Comparison of ENCODE assay signal across 15 cellular contexts in the genomic region with DNA sequence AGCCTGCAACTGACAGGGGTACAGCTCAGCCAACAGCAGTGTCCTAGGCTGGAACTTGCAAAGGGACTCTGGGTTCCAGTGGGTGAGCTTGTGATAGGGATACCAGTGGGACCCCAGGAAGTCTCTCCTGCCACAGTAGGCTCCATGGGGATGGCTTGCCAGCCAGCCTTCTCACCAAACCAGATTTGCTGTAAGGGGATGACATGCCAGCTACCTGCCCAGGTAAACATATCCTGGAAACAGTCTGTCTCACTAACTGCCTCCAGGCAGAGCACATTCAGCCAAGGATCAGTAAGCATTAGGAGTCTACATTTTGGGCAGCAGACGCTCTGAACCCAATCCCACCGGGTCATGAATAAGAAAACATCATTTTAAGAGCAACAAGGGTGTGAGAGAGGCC. TPM values are rescaled to one million over a fixed set of nuclear protein-coding genes. Genes with fewer than 3 reads are reported as not detected.
DNase-seq lines count a peak whose midpoint lies in the region; ATAC-seq and TF ChIP-seq lines count a peak whose summit lies in the region.
"Had no signal": no experiment of that assay in that cellular context is flagged by ENCODE, and none has a peak within 500 bp of the region (broad histone marks: within the 10 kb centered on the region; RNA-seq: fewer than 3 reads in every experiment).

No MANE protein-coding gene starts in this region.

- H3K4me1 ChIP-seq in left lung = peaks cover 27 to 46% of the 10 kb centered on the region in 2 donors
- H3K4me1 ChIP-seq in suprapubic skin = peaks cover 48% of the 10 kb centered on the region

- no peaks in the 10 kb centered on the region for H3K27me3 ChIP-seq in left lung
- no peaks in the 10 kb centered on the region for H3K27me3 ChIP-seq in suprapubic skin
- H3K27me3 ChIP-seq: right lobe of liver had no signal

- intact Hi-C loops in left lung (cut with DNase I) = no loop called here

- H3K9me3 ChIP-seq in left lung = no peaks in the 10 kb centered on the region
- no peaks in the 10 kb centered on the region for H3K9me3 ChIP-seq in suprapubic skin
- H3K9me3 ChIP-seq: right lobe of liver had no signal

- H3K27ac ChIP-seq in left lung (peak overlapping the region in 1 of 2 donors; percentile 35), suprapubic skin (peak overlapping the region; percentile 76)
- H3K27ac ChIP-seq: right lobe of liver had no signal

- ATAC-seq in activated T-helper 17 cell treated with anti-CD3 and anti-CD28 coated beads, Interleukin-2, amount 50 U/mL, for 72 hours (replicated peaks) = no peak
- ATAC-seq in left lung = peak; percentile 45
- no peak for ATAC-seq in HG03045 (IDR thresholded peaks at IDR 0.05; ENCODE audit: unreplicated experiment)
- ATAC-seq: K562 had no signal

- peak overlapping the region; percentile 18 for H3K27ac Mint-ChIP-seq in activated T-helper 17 cell treated with anti-CD3 and anti-CD28 coated beads, Interleukin-2, amount 50 U/mL, for 72 hours
- H3K27ac Mint-ChIP-seq: activated T-helper 1 cell treated with anti-CD3 and anti-CD28 coated beads, Interleukin-12 subunit alpha, Interleukin-12 subunit beta, Interleukin-2, Interleukin-4 antibody, amounts not matched to agents 30 ng/mL and 10 ng/mL and 1 ng/mL, durations not matched to agents 14 hours and 24 hours and 36 hours had no signal

- no peak for TF ChIP-seq EP300 in suprapubic skin (IDR thresholded peaks at IDR 0.05)

- peak; percentile 3 for DNase-seq in DMS153 (lab: John Stamatoyannopoulos, UW)
- DNase-seq in DMS153 treated with DMSO at 0.1 percent for 48 hours (lab: John Stamatoyannopoulos, UW; ENCODE audit: unreplicated experiment) = no peak
- no peak for DNase-seq in left lung
- no peak for DNase-seq in suprapubic skin (ENCODE audit: low spot score in 2 of 2)
- no peak for DNase-seq in SHP77 (lab: John Stamatoyannopoulos, UW)
- DNase-seq in activated CD4-positive, CD25-positive, alpha-beta regulatory T cell (lab: John Stamatoyannopoulos, UW) = no peak
- DNase-seq: 8988T; activated CD4-positive, alpha-beta T cell treated with anti-CD3 and anti-CD28 coated beads for 4 hours; effector CD4-positive, alpha-beta T cell; NCI-H146 had no signal

- H3K4me3 ChIP-seq in left lung (no peak overlapping the region), suprapubic skin (no peak overlapping the region)
- H3K4me3 ChIP-seq: K562, right lobe of liver had no signal

- H3K36me3 ChIP-seq in left lung = no peaks in the 10 kb centered on the region
- H3K36me3 ChIP-seq in suprapubic skin = no peaks in the 10 kb centered on the region
- H3K36me3 ChIP-seq: right lobe of liver had no signal

- H3K4me1 Mint-ChIP-seq in activated T-helper 17 cell treated with anti-CD3 and anti-CD28 coated beads, Interleukin-2, amount 50 U/mL, for 72 hours = peaks cover 33% of the 10 kb centered on the region

- WGBS in suprapubic skin = 41% methylated on average over 2 of the region's 2 CpGs

- H3K9me3 Mint-ChIP-seq in activated T-helper 17 cell treated with anti-CD3 and anti-CD28 coated beads, Interleukin-2, amount 50 U/mL, for 72 hours = no peaks in the 10 kb centered on the region
- H3K9me3 Mint-ChIP-seq: activated T-helper 1 cell treated with anti-CD3 and anti-CD28 coated beads, Interleukin-12 subunit alpha, Interleukin-12 subunit beta, Interleukin-2, Interleukin-4 antibody, amounts not matched to agents 30 ng/mL and 10 ng/mL and 1 ng/mL, durations not matched to agents 14 hours and 24 hours and 36 hours had no signal

- no peaks in the 10 kb centered on the region for H3K36me3 Mint-ChIP-seq in activated T-helper 17 cell treated with anti-CD3 and anti-CD28 coated beads, Interleukin-2, amount 50 U/mL, for 72 hours (ENCODE audit: low read depth)

- no peak for TF ChIP-seq POLR2A in suprapubic skin (IDR thresholded peaks at IDR 0.05)

- H3K27me3 Mint-ChIP-seq in activated T-helper 17 cell treated with anti-CD3 and anti-CD28 coated beads, Interleukin-2, amount 50 U/mL, for 72 hours = no peaks in the 10 kb centered on the region

- H3K4me3 Mint-ChIP-seq in activated T-helper 17 cell treated with anti-CD3 and anti-CD28 coated beads, Interleukin-2, amount 50 U/mL, for 72 hours = no peak overlapping the region
- H3K4me3 Mint-ChIP-seq: activated T-helper 1 cell treated with anti-CD3 and anti-CD28 coated beads, Interleukin-12 subunit alpha, Interleukin-12 subunit beta, Interleukin-2, Interleukin-4 antibody, amounts not matched to agents 30 ng/mL and 10 ng/mL and 1 ng/mL, durations not matched to agents 14 hours and 24 hours and 36 hours had no signal

- TF ChIP-seq CTCF in left lung (IDR thresholded peaks at IDR 0.05) = no peak
- no peak for TF ChIP-seq CTCF in suprapubic skin (IDR thresholded peaks at IDR 0.05)

RNA-seq across cellular contexts. Expression of a gene that starts 49.9 kb away (rescaled TPM):
- total RNA-seq in activated T-helper 17 cell treated with anti-CD3 and anti-CD28 coated beads, Interleukin-2, amount 50 U/mL, for 72 hours = 10 to 100 TPM; 24.4 to 27.0 TPM
- total RNA-seq in left lung = 10 to 100 TPM; 67.9 to 71.7 TPM
- total RNA-seq in suprapubic skin = 10 to 100 TPM; 38.5 to 54.6 (median 41.7) TPM
